Comparison of ENCODE assay signal across 8 cellular contexts in the genomic region with DNA sequence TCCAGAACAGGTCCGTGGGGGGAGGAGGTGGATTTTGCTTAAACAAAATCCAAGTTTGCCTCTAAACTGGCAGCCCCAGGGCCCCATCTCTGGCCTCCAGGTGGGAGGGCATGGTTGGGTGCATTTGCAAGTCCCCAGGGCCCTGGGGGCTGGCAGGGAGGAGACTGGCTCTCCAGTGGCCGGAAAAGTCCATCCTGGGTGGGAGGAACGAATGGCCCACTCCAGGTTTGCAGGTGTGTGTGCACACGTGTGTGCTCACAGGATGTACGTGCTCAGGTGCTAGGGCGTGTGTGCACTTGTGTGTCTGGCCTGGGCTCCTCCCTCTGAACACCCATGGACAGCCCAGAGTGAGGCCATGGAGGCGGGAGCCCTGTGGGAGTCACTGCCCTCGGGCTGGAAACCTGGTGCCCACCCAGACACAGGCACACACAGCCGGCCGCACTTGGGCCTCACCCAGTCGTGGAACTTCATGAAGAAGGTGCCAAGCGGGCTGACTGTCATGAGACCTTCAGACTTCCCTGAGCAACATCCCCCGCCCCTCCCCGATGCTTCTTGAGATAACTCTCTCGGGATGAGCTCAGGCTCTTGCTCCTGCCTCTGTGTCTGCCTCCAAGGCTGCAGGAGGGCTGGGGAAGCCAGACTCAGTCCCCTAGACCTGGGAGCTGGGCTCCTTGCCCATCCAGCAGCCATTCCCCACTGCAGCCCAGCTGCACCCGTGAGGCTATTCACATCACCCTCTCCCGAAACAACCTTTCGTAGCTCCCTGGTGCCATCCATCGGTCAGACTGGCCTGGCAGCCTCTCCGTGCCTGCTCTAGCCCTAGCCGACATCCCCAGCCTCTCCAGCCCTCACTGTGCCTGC. TPM values are rescaled to one million over a fixed set of nuclear protein-coding genes. Genes with fewer than 3 reads are reported as not detected.
DNase-seq lines count a peak whose midpoint lies in the region; ATAC-seq, FAIRE-seq and TF ChIP-seq lines count a peak whose summit lies in the region.

No MANE protein-coding gene starts in this region.

- no peak for ATAC-seq in HG03108 (IDR thresholded peaks at IDR 0.05; ENCODE audit: unreplicated experiment)

- no peak overlapping the region for H3K27ac ChIP-seq in small intestine (ENCODE audit: low read depth in 1 of 2, low read length in 1 of 2)

- no peak for FAIRE-seq in small intestine (lab: Jason Lieb, UNC)

- H3K4me1 ChIP-seq in small intestine (ENCODE audit: control insufficient read depth in 2 of 2, insufficient read depth in 1 of 2, low read depth in 1 of 2, low read length in 1 of 2) = peaks cover 0 to 5% of the 10 kb centered on the region in 2 donors

- peaks cover 0 to 4% of the 10 kb centered on the region in 2 donors for H3K27me3 ChIP-seq in small intestine (ENCODE audit: control insufficient read depth in 2 of 2, insufficient read depth in 2 of 2, low read length in 2 of 2)

- WGBS in small intestine, 3 donors = 28 to 48% (median 36%) methylated on average over 21 of the region's 21 CpGs

- H3K4me3 ChIP-seq in AG10803 (ENCODE audit: low read length) (peak overlapping the region; percentile 82), NB4 (ENCODE audit: low read depth, low read length) (no peak overlapping the region), small intestine (ENCODE audit: low read depth in 1 of 2, low read length in 2 of 2) (no peak overlapping the region)

- H3K36me3 ChIP-seq in small intestine (ENCODE audit: control insufficient read depth in 2 of 2, insufficient read depth in 2 of 2, low read length in 2 of 2) = no peaks in the 10 kb centered on the region

- no peak for TF ChIP-seq POLR2A in NB4 (IDR thresholded peaks at IDR 0.05; ENCODE audit: extremely low read depth, insufficient read length)

- H3K9me3 ChIP-seq in small intestine (ENCODE audit: control insufficient read depth, low read depth) = no peaks in the 10 kb centered on the region

- peak; percentile 40 for DNase-seq in AG10803 (ENCODE audit: low read depth)
- DNase-seq in NB4 (ENCODE audit: low read depth) = peak; percentile 42
- DNase-seq in dermis blood vessel endothelial cell = peak; percentile 72
- DNase-seq in mucosa of gallbladder (ENCODE audit: low spot score) = peak; percentile 53
- no peak for DNase-seq in NCI-H1417 treated with DMSO at 0.1 percent for 48 hours (lab: John Stamatoyannopoulos, UW)
- no peak for DNase-seq in HPDE6-E6E7 (ENCODE audit: extremely low spot score)
- no peak for DNase-seq in small intestine

- TF ChIP-seq CTCF in AG10803 (conservative IDR thresholded peaks at IDR 0.05; ENCODE audit: low read length) = no peak
- TF ChIP-seq CTCF in NB4 (IDR thresholded peaks at IDR 0.05; ENCODE audit: low read depth, low read length) = no peak

RNA-seq across cellular contexts. Expression of a gene that starts 9.4 kb away (rescaled TPM):
- total RNA-seq in dermis blood vessel endothelial cell (24.5 and 40.5 TPM in 2 replicates), mucosa of gallbladder (16.0 TPM)
- 1 to 10 TPM in 1 of 3 donors, under 1 TPM in 2; under 0.01 to 6.3 (median under 0.01) TPM for polyA plus RNA-seq in small intestine

RNA-seq across cellular contexts. Expression of a gene that starts 16.8 kb away (rescaled TPM):
- 3.7 and 4.6 TPM in 2 replicates for total RNA-seq in dermis blood vessel endothelial cell
- total RNA-seq in mucosa of gallbladder = 17.3 TPM
- 1 to 10 TPM in 2 of 3 donors, under 1 TPM in 1; 0.89 to 5.0 (median 1.4) TPM for polyA plus RNA-seq in small intestine

RNA-seq across cellular contexts. Expression of a gene that starts 44.1 kb away (rescaled TPM):
- total RNA-seq in dermis blood vessel endothelial cell (under 0.01 and 0.05 TPM in 2 replicates), mucosa of gallbladder (16.7 TPM)
- polyA plus RNA-seq in small intestine = 1 to 10 TPM in 1 of 3 donors, under 1 TPM in 1, not detected in 1; 0.42 to 1.4 TPM

RNA-seq across cellular contexts. Expression of a gene that starts 52.1 kb away (rescaled TPM):
- 29.8 and 41.1 TPM in 2 replicates for total RNA-seq in dermis blood vessel endothelial cell
- 5.4 TPM for total RNA-seq in mucosa of gallbladder
- polyA plus RNA-seq in small intestine = 10 to 100 TPM in 1 of 3 donors, 1 to 10 TPM in 2; 2.7 to 10.9 (median 2.9) TPM

Comparison
In these comparisons a context has a peak if more than half of its experiments do, and no peak if none do; other contexts are left out.
1. DNase-seq: peak in AG10803 (single experiment), NB4 (single experiment), dermis blood vessel endothelial cell (single experiment) and mucosa of gallbladder (single experiment); none in NCI-H1417 treated with DMSO at 0.1 percent for 48 hours (single experiment), HPDE6-E6E7 (single experiment) and small intestine (single experiment).
2. RNA of a gene that starts 44.1 kb away (total RNA-seq): 16.7 TPM in mucosa of gallbladder (single experiment); under 0.01 to 0.05 TPM in dermis blood vessel endothelial cell; every median in the first group is over 10 times any median in the second.